In the genomic region with DNA sequence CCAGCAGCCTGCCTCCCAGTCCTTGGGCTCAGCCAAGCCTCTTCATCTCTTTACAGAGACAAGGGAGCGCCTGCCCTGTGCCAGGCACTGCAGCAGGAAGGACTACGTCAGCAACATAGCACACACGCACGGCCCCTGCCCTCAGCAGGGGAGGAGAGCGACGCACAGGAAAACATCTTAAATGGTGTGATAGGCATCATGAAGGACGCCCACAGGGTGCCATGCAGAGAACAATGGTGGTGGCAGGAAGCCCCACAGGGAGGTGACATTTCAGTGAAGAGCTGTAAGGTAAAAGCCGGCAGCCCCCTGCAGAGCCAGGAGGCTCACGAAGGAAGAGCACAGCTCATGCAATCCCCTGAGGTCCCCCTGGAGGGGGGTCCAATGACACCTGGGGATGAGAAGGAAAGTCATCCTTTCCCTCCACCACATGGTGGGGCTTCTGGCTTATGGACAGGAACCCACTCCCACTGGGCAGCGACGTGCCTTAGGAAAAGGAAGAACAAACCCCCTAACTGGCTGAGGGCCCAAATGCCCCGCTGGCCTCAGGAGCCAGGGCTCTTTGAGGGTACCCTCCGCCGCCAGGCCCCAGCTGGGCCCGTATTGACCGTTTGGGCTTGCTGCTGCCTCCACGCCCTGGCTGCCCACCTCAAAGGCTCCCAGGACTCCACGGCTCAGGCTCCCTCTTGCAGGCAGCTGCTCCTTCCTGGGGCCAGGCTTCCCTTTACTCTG, we compare ENCODE assay signal across 12 cellular contexts. TPM values are rescaled to one million over a fixed set of nuclear protein-coding genes. Genes with fewer than 3 reads are reported as not detected.
A peak's percentile ranks its signal among the peaks of the same experiment; 100 is the strongest.
DNase-seq lines count a peak whose midpoint lies in the region; ATAC-seq and TF ChIP-seq lines count a peak whose summit lies in the region.
"Had no signal": no experiment of that assay in that cellular context is flagged by ENCODE, and none has a peak within 500 bp of the region (broad histone marks: within the 10 kb centered on the region; RNA-seq: fewer than 3 reads in every experiment).

No MANE protein-coding gene starts in this region.

- intact Hi-C loops in left cardiac atrium (cut with DNase I) (loop anchor here (2.0 to 5.0 kb wide), 2 partner anchors 138 to 139 kb away; no protein-coding TSS in a partner anchor), Right ventricle myocardium inferior (cut with DNase I) (loop anchor here (5.0 kb wide), 1 partner anchor 74 kb away; the partner anchor contains the start of gene FAM124A)

- no peak for TF ChIP-seq CTCF in astrocyte of the spinal cord (IDR thresholded peaks at IDR 0.05; ENCODE audit: low read depth, low read length)

- in situ Hi-C loops in astrocyte of the spinal cord (cut with HindIII; ENCODE audit: low sequenced_read_pairs) = no loop called here

- DNase-seq in left cardiac atrium = no peak
- no peak for DNase-seq in Right ventricle myocardium inferior (ENCODE audit: missing footprints)
- peak; percentile 6 for DNase-seq in astrocyte of the spinal cord (ENCODE audit: low read depth, low spot score)
- no peak for DNase-seq in left lobe of liver (ENCODE audit: low spot score)
- DNase-seq in SW480 (ENCODE audit: low spot score) = no peak
- no peak for DNase-seq in NCI-H1694 treated with DMSO at 0.1 percent for 48 hours (lab: John Stamatoyannopoulos, UW)
- no peak for DNase-seq in EL
- no peak for DNase-seq in T1000 (lab: John Stamatoyannopoulos, UW)
- DNase-seq: activated T-cell treated with anti-CD3 and anti-CD28 coated beads, Interleukin-2, amount 50 U/mL, for 1 hour had no signal

- peak; percentile 23 to 24 for ATAC-seq in left cardiac atrium
- ATAC-seq in Right ventricle myocardium inferior = no peak
- peak; percentile 17 for ATAC-seq in left lobe of liver

- no peak overlapping the region for H3K4me3 ChIP-seq in astrocyte of the spinal cord (ENCODE audit: low read depth, low read length)

RNA-seq across cellular contexts. Expression of gene C13orf42, which starts 37.3 kb away (rescaled TPM):
- total RNA-seq in left cardiac atrium (not detected), Right ventricle myocardium inferior (not detected), left lobe of liver (not detected)
- total RNA-seq: B cell, M059J, mononuclear cell had no signal
